In genomic region chr3:67018105-67018788, GRCh38 we compare ENCODE assay signal across 7 cellular contexts. TPM values are rescaled to one million over a fixed set of nuclear protein-coding genes. Genes with fewer than 3 reads are reported as not detected.
A peak's percentile ranks its signal among the peaks of the same experiment; 100 is the strongest.
DNase-seq lines count a peak whose midpoint lies in the region; ATAC-seq and TF ChIP-seq lines count a peak whose summit lies in the region.

No MANE protein-coding gene starts in this region.

- no peaks in the 10 kb centered on the region for H3K27me3 Mint-ChIP-seq in WTC11 (ENCODE audit: low read depth)
- H3K27me3 Mint-ChIP-seq in nephron (ENCODE audit: low read depth): no peaks in the 10 kb centered on the region

- peak; percentile 56 for ATAC-seq in GM18907 (IDR thresholded peaks at IDR 0.05; ENCODE audit: unreplicated experiment)
- peak; percentile 46 for ATAC-seq in HG02852 (IDR thresholded peaks at IDR 0.05; ENCODE audit: unreplicated experiment)
- peak; percentile 50; the same call in 1 of the 2 replicates for ATAC-seq in WTC11
- no peak for ATAC-seq in HG03469 (IDR thresholded peaks at IDR 0.05; ENCODE audit: unreplicated experiment)
- ATAC-seq in HG03439 (IDR thresholded peaks at IDR 0.05; ENCODE audit: unreplicated experiment): no peak

- H3K4me1 Mint-ChIP-seq in WTC11 (peaks cover 19% of the 10 kb centered on the region), nephron (peaks cover 32% of the 10 kb centered on the region)

- H3K27ac Mint-ChIP-seq in WTC11 (no peak overlapping the region), nephron (peak overlapping the region in 2 of 3 experiments; percentile 21 to 23)

- CTCF ChIA-PET in WTC11 (lab: Charles Lee): no interaction called here

- no peak for DNase-seq in WTC11 (ENCODE audit: low spot score)
- DNase-seq in effector CD8-positive, alpha-beta T cell (lab: John Stamatoyannopoulos, UW): no peak

- POLR2A ChIA-PET in WTC11 (lab: Charles Lee): no interaction called here

- TF ChIP-seq CTCF in WTC11 (IDR thresholded peaks at IDR 0.05) (no peak), nephron (IDR thresholded peaks at IDR 0.05; ENCODE audit: unreplicated experiment in 3 of 3) (no peak)

- H3K36me3 Mint-ChIP-seq in WTC11 (no peaks in the 10 kb centered on the region), nephron (ENCODE audit: low read depth) (no peaks in the 10 kb centered on the region)

- H3K9me3 Mint-ChIP-seq in WTC11 (no peaks in the 10 kb centered on the region), nephron (no peaks in the 10 kb centered on the region)

- H3K4me3 Mint-ChIP-seq in WTC11: no peak overlapping the region
- H3K4me3 Mint-ChIP-seq in nephron: no peak overlapping the region

TF ChIP-seq in WTC11, 78 proteins besides CTCF, POLR2A, EP300 and RAD21:
- TF ChIP-seq RORB (CRISPR knock-in tag; IDR thresholded peaks at IDR 0.05) (no peak), CREB1 (CRISPR knock-in tag; IDR thresholded peaks at IDR 0.05) (no peak), USF1 (CRISPR knock-in tag; IDR thresholded peaks at IDR 0.05) (no peak), ZNF396 (CRISPR knock-in tag; IDR thresholded peaks at IDR 0.05; ENCODE audit: borderline replicate concordance) (no peak), CREM (CRISPR knock-in tag; IDR thresholded peaks at IDR 0.05) (no peak), E2F5 (CRISPR knock-in tag; IDR thresholded peaks at IDR 0.05) (no peak), MYBL2 (CRISPR knock-in tag; IDR thresholded peaks at IDR 0.05) (no peak), ZNF232 (CRISPR knock-in tag; IDR thresholded peaks at IDR 0.05) (no peak)
- TF ChIP-seq, protein P1, sequence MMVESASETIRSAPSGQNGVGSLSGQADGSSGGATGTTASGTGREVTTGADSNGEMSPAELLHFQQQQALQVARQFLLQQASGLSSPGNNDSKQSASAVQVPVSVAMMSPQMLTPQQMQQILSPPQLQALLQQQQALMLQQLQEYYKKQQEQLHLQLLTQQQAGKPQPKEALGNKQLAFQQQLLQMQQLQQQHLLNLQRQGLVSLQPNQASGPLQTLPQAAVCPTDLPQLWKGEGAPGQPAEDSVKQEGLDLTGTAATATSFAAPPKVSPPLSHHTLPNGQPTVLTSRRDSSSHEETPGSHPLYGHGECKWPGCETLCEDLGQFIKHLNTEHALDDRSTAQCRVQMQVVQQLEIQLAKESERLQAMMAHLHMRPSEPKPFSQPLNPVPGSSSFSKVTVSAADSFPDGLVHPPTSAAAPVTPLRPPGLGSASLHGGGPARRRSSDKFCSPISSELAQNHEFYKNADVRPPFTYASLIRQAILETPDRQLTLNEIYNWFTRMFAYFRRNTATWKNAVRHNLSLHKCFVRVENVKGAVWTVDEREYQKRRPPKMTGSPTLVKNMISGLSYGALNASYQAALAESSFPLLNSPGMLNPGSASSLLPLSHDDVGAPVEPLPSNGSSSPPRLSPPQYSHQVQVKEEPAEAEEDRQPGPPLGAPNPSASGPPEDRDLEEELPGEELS (CRISPR knock-in tag; IDR thresholded peaks at IDR 0.05): no peak
- TF ChIP-seq, protein P2, sequence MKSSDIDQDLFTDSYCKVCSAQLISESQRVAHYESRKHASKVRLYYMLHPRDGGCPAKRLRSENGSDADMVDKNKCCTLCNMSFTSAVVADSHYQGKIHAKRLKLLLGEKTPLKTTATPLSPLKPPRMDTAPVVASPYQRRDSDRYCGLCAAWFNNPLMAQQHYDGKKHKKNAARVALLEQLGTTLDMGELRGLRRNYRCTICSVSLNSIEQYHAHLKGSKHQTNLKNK (CRISPR knock-in tag; IDR thresholded peaks at IDR 0.05): no peak

RNA-seq across cellular contexts. Expression of gene KBTBD8, which starts 20.1 kb away (rescaled TPM):
- total RNA-seq in WTC11 (2021): 14.5 to 15.7 TPM (median 15.0 TPM) in 3 replicates

Comparison
In these comparisons a context has a peak if more than half of its experiments do, and no peak if none do; other contexts are left out.
1. ATAC-seq: peak in GM18907 (single experiment), HG02852 (single experiment) and WTC11 (single experiment); none in HG03469 (single experiment) and HG03439 (single experiment).